18 cellular contexts compared by ENCODE assay signal in genomic region chr11:48093323-48093722, GRCh38.
A peak's percentile ranks its signal among the peaks of the same experiment; 100 is the strongest.
DNase-seq lines count a peak whose midpoint lies in the region; ATAC-seq, FAIRE-seq and TF ChIP-seq lines count a peak whose summit lies in the region.
"Had no signal": no experiment of that assay in that cellular context is flagged by ENCODE, and none has a peak within 500 bp of the region (broad histone marks: within the 10 kb centered on the region; RNA-seq: fewer than 3 reads in every experiment).

No MANE protein-coding gene starts in this region.

- no peaks in the 10 kb centered on the region for H3K36me3 ChIP-seq in CD4-positive, alpha-beta memory T cell (ENCODE audit: insufficient read depth, low read length)
- peaks cover 7% of the 10 kb centered on the region for H3K36me3 ChIP-seq in neutrophil
- H3K36me3 ChIP-seq: stomach, WERI-Rb-1 had no signal

- peak overlapping the region in 6 of 8 donors; percentile 30 to 80 (median 76) for H3K4me3 Mint-ChIP-seq in CD4-positive, alpha-beta memory T cell
- H3K4me3 Mint-ChIP-seq: activated CD4-positive, alpha-beta memory T cell treated with anti-CD3 and anti-CD28 coated beads for 36 hours; activated naive CD8-positive, alpha-beta T cell treated with anti-CD3 and anti-CD28 coated beads for 36 hours; mesothelial cell of epicardium had no signal

- H3K9me3 Mint-ChIP-seq in CD4-positive, alpha-beta memory T cell, result no peaks in the 10 kb centered on the region
- H3K9me3 Mint-ChIP-seq: activated CD4-positive, alpha-beta memory T cell treated with anti-CD3 and anti-CD28 coated beads for 36 hours; activated naive CD8-positive, alpha-beta T cell treated with anti-CD3 and anti-CD28 coated beads for 36 hours; mesothelial cell of epicardium had no signal

- intact Hi-C loops in CD4-positive, alpha-beta memory T cell (cut with micrococcal nuclease), result no loop called here

- no peak overlapping the region for H3K4me3 ChIP-seq in CD4-positive, alpha-beta memory T cell (ENCODE audit: low read length in 2 of 2)
- H3K4me3 ChIP-seq in LNCaP clone FGC (ENCODE audit: low read depth, low read length) (peak overlapping the region; percentile 10; the same call in 1 of the 2 replicates), neutrophil (ENCODE audit: low read depth in 1 of 2, low read length in 1 of 2) (no peak overlapping the region)
- H3K4me3 ChIP-seq: body of pancreas, stomach had no signal

- peak overlapping the region in 6 of 7 donors; percentile 3 to 76 (median 46) for H3K27ac Mint-ChIP-seq in CD4-positive, alpha-beta memory T cell
- H3K27ac Mint-ChIP-seq: activated CD4-positive, alpha-beta memory T cell treated with anti-CD3 and anti-CD28 coated beads for 36 hours; activated naive CD8-positive, alpha-beta T cell treated with anti-CD3 and anti-CD28 coated beads for 36 hours; mesothelial cell of epicardium had no signal

- CTCF ChIA-PET in CD4-positive, alpha-beta memory T cell (lab: Charles Lee; ENCODE audit: partially characterized antibody), result interaction anchor here (1.0 to 1.2 kb wide), 2 partner anchors 14 to 16 kb away, joined by 4 to 8 read pairs; no protein-coding TSS in a partner anchor

- peaks cover 42 to 77% (median 58%) of the 10 kb centered on the region in 4 donors for H3K4me1 Mint-ChIP-seq in CD4-positive, alpha-beta memory T cell

- no peak for ATAC-seq in GM21390 (IDR thresholded peaks at IDR 0.05; ENCODE audit: unreplicated experiment)

- no peaks in the 10 kb centered on the region for H3K9me3 ChIP-seq in CD4-positive, alpha-beta memory T cell (ENCODE audit: control insufficient read depth in 1 of 2, low read length in 2 of 2)
- H3K9me3 ChIP-seq in neutrophil, result no peaks in the 10 kb centered on the region
- H3K9me3 ChIP-seq: body of pancreas, stomach had no signal

- peaks cover 47% of the 10 kb centered on the region for H3K4me1 ChIP-seq in CD4-positive, alpha-beta memory T cell (ENCODE audit: insufficient read depth, low read length)
- peaks cover 49 to 62% of the 10 kb centered on the region in 2 experiments for H3K4me1 ChIP-seq in neutrophil (ENCODE audit: control insufficient read depth in 1 of 2, insufficient read depth in 1 of 2, low read depth in 1 of 2, low read length in 1 of 2)

- DNase-seq in CD4-positive, alpha-beta memory T cell, result no peak
- DNase-seq in LNCaP clone FGC (ENCODE audit: low read depth) (peak; percentile 42), AG20443 (ENCODE audit: low spot score) (no peak)
- DNase-seq in activated CD4-positive, alpha-beta T cell treated with anti-CD3 and anti-CD28 coated beads, Interleukin-2, amount 50 U/mL, for 1 hour, result no peak
- DNase-seq in activated effector memory CD4-positive, alpha-beta T cell treated with anti-CD3 and anti-CD28 coated beads, Interleukin-2, amount 50 U/mL, for 16 hours, result no peak
- DNase-seq: activated naive CD8-positive, alpha-beta T cell treated with anti-CD3 and anti-CD28 coated beads for 36 hours; activated T-cell treated with anti-CD3 and anti-CD28 coated beads, Interleukin-2, amount 50 U/mL, for 1 hour; cortex of kidney; stomach had no signal

- FAIRE-seq in colon (lab: Jason Lieb, UNC), result peak; percentile 91
- FAIRE-seq: endothelial cell of umbilical vein, urothelium cell line had no signal

- no peak for TF ChIP-seq CTCF in LNCaP clone FGC (IDR thresholded peaks at IDR 0.05; ENCODE audit: control insufficient read depth, extremely low read depth, insufficient read depth)
- no peak for TF ChIP-seq CTCF in neutrophil (IDR thresholded peaks at IDR 0.05)

- H3K27me3 Mint-ChIP-seq in CD4-positive, alpha-beta memory T cell, result no peaks in the 10 kb centered on the region
- H3K27me3 Mint-ChIP-seq: activated CD4-positive, alpha-beta memory T cell treated with anti-CD3 and anti-CD28 coated beads for 36 hours; activated naive CD8-positive, alpha-beta T cell treated with anti-CD3 and anti-CD28 coated beads for 36 hours had no signal

- H3K27me3 ChIP-seq in CD4-positive, alpha-beta memory T cell (ENCODE audit: insufficient read depth, low read length), result no peaks in the 10 kb centered on the region
- no peaks in the 10 kb centered on the region for H3K27me3 ChIP-seq in neutrophil
- H3K27me3 ChIP-seq: body of pancreas, stomach had no signal

- H3K27ac ChIP-seq in CD4-positive, alpha-beta memory T cell (ENCODE audit: low read depth, low read length), result no peak overlapping the region
- peak overlapping the region; percentile 6 for H3K27ac ChIP-seq in neutrophil
- H3K27ac ChIP-seq: WERI-Rb-1 had no signal

- no peaks in the 10 kb centered on the region for H3K36me3 Mint-ChIP-seq in CD4-positive, alpha-beta memory T cell
- H3K36me3 Mint-ChIP-seq: activated CD4-positive, alpha-beta memory T cell treated with anti-CD3 and anti-CD28 coated beads for 36 hours; activated naive CD8-positive, alpha-beta T cell treated with anti-CD3 and anti-CD28 coated beads for 36 hours; mesothelial cell of epicardium had no signal

- POLR2A ChIA-PET in CD4-positive, alpha-beta memory T cell (lab: Charles Lee; ENCODE audit: partially characterized antibody), result interaction anchor here (1.0 to 1.5 kb wide), 2 partner anchors 14 to 36 kb away, joined by 3 to 7 read pairs; no protein-coding TSS in a partner anchor
